In genomic region chr4:32864713-32865351, GRCh38 we compare ENCODE assay signal across 18 cellular contexts.
A peak's percentile ranks its signal among the peaks of the same experiment; 100 is the strongest.
DNase-seq lines count a peak whose midpoint lies in the region; ATAC-seq and TF ChIP-seq lines count a peak whose summit lies in the region.
"Had no signal": no experiment of that assay in that cellular context is flagged by ENCODE, and none has a peak within 500 bp of the region (broad histone marks: within the 10 kb centered on the region; RNA-seq: fewer than 3 reads in every experiment).

No MANE protein-coding gene starts in this region.

- DNase-seq in ELR (ENCODE audit: low read depth) (peak; percentile 9), PC-3 (peak; percentile 56), epithelial cell of esophagus (ENCODE audit: low read depth) (peak; percentile 70), hepatocyte (ENCODE audit: low spot score) (no peak), AG08395 (ENCODE audit: low spot score) (no peak), NCI-H128 (lab: John Stamatoyannopoulos, UW; ENCODE audit: unreplicated experiment) (no peak), SW480 (ENCODE audit: low spot score) (no peak), colonic mucosa (no peak)
- DNase-seq: CD4-positive, alpha-beta memory T cell; DMS153; DMS79; GF-D8; GOT3; H9 had no signal

- H3K9ac ChIP-seq in PC-3 (ENCODE audit: low read length) (no peak overlapping the region), colonic mucosa (ENCODE audit: low read depth in 2 of 2, low read length in 2 of 2) (no peak overlapping the region)
- H3K9ac ChIP-seq: BLaER1 had no signal

- 72% methylated on average over 3 of the region's 3 CpGs for WGBS in hepatocyte (ENCODE audit: low lambda C conversion rate, missing lambda C conversion rate)

- intact Hi-C loops in PC-3 (cut with micrococcal nuclease) (no loop called here), colonic mucosa (cut with DNase I) (no loop called here)

- H3K4me3 ChIP-seq in PC-3 (ENCODE audit: low read length) = no peak overlapping the region
- no peak overlapping the region for H3K4me3 ChIP-seq in epithelial cell of esophagus (ENCODE audit: low read length)
- no peak overlapping the region for H3K4me3 ChIP-seq in hepatocyte
- H3K4me3 ChIP-seq in colonic mucosa = no peak overlapping the region
- H3K4me3 ChIP-seq: A549, BLaER1 had no signal

- ATAC-seq in PC-3 = peak; percentile 61
- ATAC-seq: A549, HepG2 had no signal

- CTCF ChIA-PET in PC-3 (lab: Charles Lee) = no interaction called here

- no peak for TF ChIP-seq CTCF in PC-3 (conservative IDR thresholded peaks at IDR 0.05; ENCODE audit: low read depth, low read length)
- TF ChIP-seq CTCF in epithelial cell of esophagus (IDR thresholded peaks at IDR 0.05; ENCODE audit: insufficient read depth, low read depth, low read length, missing control alignments) = no peak
- no peak for TF ChIP-seq CTCF in hepatocyte (IDR thresholded peaks at IDR 0.05; ENCODE audit: poor library complexity)
- TF ChIP-seq CTCF in colonic mucosa (IDR thresholded peaks at IDR 0.05) = no peak

- H3K27me3 ChIP-seq in PC-3 (ENCODE audit: low read length) = no peaks in the 10 kb centered on the region
- H3K27me3 ChIP-seq in hepatocyte = no peaks in the 10 kb centered on the region
- H3K27me3 ChIP-seq in colonic mucosa = no peaks in the 10 kb centered on the region
- H3K27me3 ChIP-seq: BLaER1 had no signal

- no peaks in the 10 kb centered on the region for H3K9me2 ChIP-seq in PC-3 (replicated peaks; ENCODE audit: low read length)
- H3K9me2 ChIP-seq in hepatocyte (replicated peaks; ENCODE audit: insufficient read depth) = no peaks in the 10 kb centered on the region

- H3K27ac ChIP-seq in PC-3 (ENCODE audit: low read length) = peak overlapping the region; percentile 40
- H3K27ac ChIP-seq in hepatocyte = peak overlapping the region; percentile 45
- H3K27ac ChIP-seq in colonic mucosa = no peak overlapping the region
- H3K27ac ChIP-seq: 22Rv1, A549, BLaER1 had no signal

- POLR2A ChIA-PET in PC-3 (lab: Charles Lee; ENCODE audit: unreplicated experiment) = no interaction called here

- H2AFZ ChIP-seq in PC-3 (ENCODE audit: low read length) = no peak overlapping the region
- no peak overlapping the region for H2AFZ ChIP-seq in hepatocyte

- H4K20me1 ChIP-seq in PC-3 (ENCODE audit: low read length) (no peaks in the 10 kb centered on the region), hepatocyte (ENCODE audit: insufficient read depth, poor library complexity, severe bottlenecking) (no peaks in the 10 kb centered on the region)
- H4K20me1 ChIP-seq: BLaER1 had no signal

- H3K79me2 ChIP-seq in PC-3 (ENCODE audit: low read length) (no peaks in the 10 kb centered on the region), hepatocyte (no peaks in the 10 kb centered on the region)

- H3K4me2 ChIP-seq in PC-3 (ENCODE audit: low read length) = peak overlapping the region; percentile 25; the same call in 1 of the 2 replicates
- H3K4me2 ChIP-seq in hepatocyte = no peak overlapping the region
- H3K4me2 ChIP-seq: A549, BLaER1 had no signal

- peaks cover 7% of the 10 kb centered on the region; the same call in 1 of the 2 replicates for H3K4me1 ChIP-seq in PC-3 (ENCODE audit: insufficient read depth, low read length)
- H3K4me1 ChIP-seq in hepatocyte (ENCODE audit: insufficient read depth) = no peaks in the 10 kb centered on the region
- no peaks in the 10 kb centered on the region for H3K4me1 ChIP-seq in colonic mucosa
- H3K4me1 ChIP-seq: A549, BLaER1 had no signal

- no peaks in the 10 kb centered on the region for H3K36me3 ChIP-seq in PC-3 (ENCODE audit: low read depth, low read length)
- no peaks in the 10 kb centered on the region for H3K36me3 ChIP-seq in hepatocyte (replicated peaks; ENCODE audit: insufficient read depth, low read depth)
- H3K36me3 ChIP-seq in colonic mucosa = no peaks in the 10 kb centered on the region
- H3K36me3 ChIP-seq: BLaER1 had no signal

- no peaks in the 10 kb centered on the region for H3F3A ChIP-seq in PC-3 (ENCODE audit: low read length, unreplicated experiment)

- H3K9me3 ChIP-seq in PC-3 (ENCODE audit: low read length) = no peaks in the 10 kb centered on the region
- H3K9me3 ChIP-seq in hepatocyte (ENCODE audit: low read depth) = no peaks in the 10 kb centered on the region
- H3K9me3 ChIP-seq in colonic mucosa = no peaks in the 10 kb centered on the region
- H3K9me3 ChIP-seq: A549, BLaER1 had no signal

- BruUV-seq in PC-3 (replicated peaks; lab: Mats Ljungman, UMichigan) = no TSS peak

Comparison
In these comparisons a context has a peak if more than half of its experiments do, and no peak if none do; other contexts are left out.
1. DNase-seq: peak in ELR (single experiment), PC-3 (single experiment) and epithelial cell of esophagus (single experiment); none in hepatocyte (single experiment), AG08395 (single experiment), NCI-H128 (single experiment), SW480 (single experiment) and colonic mucosa (single experiment).